Comparison of ENCODE assay signal across 9 cellular contexts in genomic region chr4:3765271-3766206, GRCh38. TPM values are rescaled to one million over a fixed set of nuclear protein-coding genes. Genes with fewer than 3 reads are reported as not detected.
A peak's percentile ranks its signal among the peaks of the same experiment; 100 is the strongest.
DNase-seq lines count a peak whose midpoint lies in the region; ATAC-seq and TF ChIP-seq lines count a peak whose summit lies in the region.
"Had no signal": no experiment of that assay in that cellular context is flagged by ENCODE, and none has a peak within 500 bp of the region (broad histone marks: within the 10 kb centered on the region; RNA-seq: fewer than 3 reads in every experiment).

No MANE protein-coding gene starts in this region.

- peaks cover 5% of the 10 kb centered on the region; the same call in 1 of the 2 replicates for H3K4me1 ChIP-seq in Caco-2
- H3K4me1 ChIP-seq in tibial artery, result peaks cover 0 to 79% (median 36%) of the 10 kb centered on the region in 4 donors

- H3K4me1 Mint-ChIP-seq in Caco-2 (ENCODE audit: low read depth, unreplicated experiment), result no peaks in the 10 kb centered on the region

- intact Hi-C loops in Caco-2 (cut with micrococcal nuclease; ENCODE audit: unreplicated experiment) (no loop called here), tibial artery (cut with DNase I; ENCODE audit: low total_unique reads) (loop anchor here (2.0 to 10.0 kb wide), 2 partner anchors 57 to 179 kb away; no protein-coding TSS in a partner anchor)

- no TSS peak for BruUV-seq in Caco-2 (replicated peaks; lab: Mats Ljungman, UMichigan)

- TF ChIP-seq CTCF in Caco-2 (IDR thresholded peaks at IDR 0.05; ENCODE audit: insufficient read depth in 1 of 2, low read depth in 1 of 2, low read length in 1 of 2, severe bottlenecking in 1 of 2, unreplicated experiment in 1 of 2) (peak in 1 of 2 experiments; percentile 8), LNCAP (IDR thresholded peaks at IDR 0.05) (peak; percentile 55), tibial artery (IDR thresholded peaks at IDR 0.05) (peak in 1 of 2 experiments; percentile 41)

- DNase-seq in Caco-2 (peak in 1 of 2 experiments; percentile 78), T47D (ENCODE audit: low read depth in 1 of 2, low spot score in 1 of 2) (peak; percentile 84 to 88), kidney glomerular epithelial cell (lab: John Stamatoyannopoulos, UW) (peak; percentile 51), tibial artery (peak; percentile 44 to 91), GM19238 (ENCODE audit: insufficient read length, low spot score) (no peak)

- in situ Hi-C loops in T47D (cut with HindIII; ENCODE audit: low pct_unique_long_range_greater_than_20kb, low sequenced_read_pairs), result no loop called here

- no peaks in the 10 kb centered on the region for H3K9me3 Mint-ChIP-seq in Caco-2 (ENCODE audit: unreplicated experiment)

- H3K36me3 Mint-ChIP-seq in Caco-2 (ENCODE audit: insufficient read depth, unreplicated experiment), result peaks cover 6% of the 10 kb centered on the region

- CTCF ChIA-PET in Caco-2 (lab: Charles Lee), result interaction anchor here (0.6 to 2.1 kb wide), 4 partner anchors 12 to 1084 kb away, joined by 3 to 12 read pairs (median 4); no protein-coding TSS in a partner anchor

- H3K4me3 Mint-ChIP-seq in Caco-2 (ENCODE audit: unreplicated experiment), result peak overlapping the region; percentile 55

- H3K9me3 ChIP-seq in Caco-2, result no peaks in the 10 kb centered on the region
- H3K9me3 ChIP-seq in tibial artery, result no peaks in the 10 kb centered on the region

- no peaks in the 10 kb centered on the region for H3K27me3 ChIP-seq in Caco-2 (replicated peaks; ENCODE audit: control insufficient read depth, insufficient read depth, low read length)
- peaks cover 0 to 13% of the 10 kb centered on the region in 2 donors for H3K27me3 ChIP-seq in tibial artery

- H3K36me3 ChIP-seq in Caco-2 (ENCODE audit: control insufficient read depth, insufficient read depth, low read length) (no peaks in the 10 kb centered on the region), tibial artery (peaks cover 0 to 5% (median 0%) of the 10 kb centered on the region in 3 donors)

- H3K27ac Mint-ChIP-seq in Caco-2 (ENCODE audit: unreplicated experiment), result no peak overlapping the region

- peak overlapping the region; percentile 30 for H3K4me3 ChIP-seq in Caco-2 (ENCODE audit: low read depth, low read length)
- H3K4me3 ChIP-seq in tibial artery, result peak overlapping the region; percentile 73 to 74

- POLR2A ChIA-PET in Caco-2 (lab: Charles Lee), result no interaction called here

- H3K27me3 Mint-ChIP-seq in Caco-2 (ENCODE audit: insufficient read depth, unreplicated experiment), result peaks cover 2% of the 10 kb centered on the region

- ATAC-seq in GM18873 (IDR thresholded peaks at IDR 0.05; ENCODE audit: low FRiP score, unreplicated experiment) (no peak), GM21390 (IDR thresholded peaks at IDR 0.05; ENCODE audit: unreplicated experiment) (no peak)

- H3K27ac ChIP-seq in tibial artery, result peak overlapping the region; percentile 93 to 96
- H3K27ac ChIP-seq: HL-60 had no signal

RNA-seq across cellular contexts. Expression of gene ADRA2C, which starts 0.6 kb away (rescaled TPM):
- 8.4 and 11.7 TPM in 2 replicates for total RNA-seq in Caco-2 (2022)
